In the genomic region with DNA sequence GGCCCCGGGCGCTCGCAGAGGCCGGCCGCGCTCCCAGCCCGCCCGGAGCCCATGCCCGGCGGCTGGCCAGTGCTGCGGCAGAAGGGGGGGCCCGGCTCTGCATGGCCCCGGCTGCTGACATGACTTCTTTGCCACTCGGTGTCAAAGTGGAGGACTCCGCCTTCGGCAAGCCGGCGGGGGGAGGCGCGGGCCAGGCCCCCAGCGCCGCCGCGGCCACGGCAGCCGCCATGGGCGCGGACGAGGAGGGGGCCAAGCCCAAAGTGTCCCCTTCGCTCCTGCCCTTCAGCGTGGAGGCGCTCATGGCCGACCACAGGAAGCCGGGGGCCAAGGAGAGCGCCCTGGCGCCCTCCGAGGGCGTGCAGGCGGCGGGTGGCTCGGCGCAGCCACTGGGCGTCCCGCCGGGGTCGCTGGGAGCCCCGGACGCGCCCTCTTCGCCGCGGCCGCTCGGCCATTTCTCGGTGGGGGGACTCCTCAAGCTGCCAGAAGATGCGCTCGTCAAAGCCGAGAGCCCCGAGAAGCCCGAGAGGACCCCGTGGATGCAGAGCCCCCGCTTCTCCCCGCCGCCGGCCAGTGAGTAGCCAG, we compare ENCODE assay signal across 7 cellular contexts. TPM values are rescaled to one million over a fixed set of nuclear protein-coding genes. Genes with fewer than 3 reads are reported as not detected.
DNase-seq lines count a peak whose midpoint lies in the region; ATAC-seq, FAIRE-seq and TF ChIP-seq lines count a peak whose summit lies in the region.

No MANE protein-coding gene starts in this region.

- POLR2A ChIA-PET in activated B cell treated with CpG ODN at 0.5 μM for 24 hours (lab: Charles Lee), result interaction anchor here (0.6 kb wide), 1 partner anchor 285 kb away, joined by 3 read pairs; no protein-coding TSS in a partner anchor
- POLR2A ChIA-PET in activated CD4-positive, alpha-beta T cell treated with anti-CD3 and anti-CD28 coated beads, Interleukin-2, amount 10 ng/mL, durations not matched to agents 7 days and 5 days (lab: Charles Lee), result no interaction called here
- POLR2A ChIA-PET in activated CD4-positive, alpha-beta memory T cell treated with anti-CD3 and anti-CD28 coated beads, Interleukin-2, amount 10 ng/mL, durations not matched to agents 7 days and 5 days (lab: Charles Lee), result no interaction called here

- peaks cover 30% of the 10 kb centered on the region for H3K4me1 Mint-ChIP-seq in activated B cell treated with CpG ODN at 0.5 μM for 24 hours
- H3K4me1 Mint-ChIP-seq in activated CD4-positive, alpha-beta T cell treated with anti-CD3 and anti-CD28 coated beads, Interleukin-2, amount 10 ng/mL, durations not matched to agents 7 days and 5 days, result peaks cover 16% of the 10 kb centered on the region
- peaks cover 17% of the 10 kb centered on the region for H3K4me1 Mint-ChIP-seq in activated CD4-positive, alpha-beta memory T cell treated with anti-CD3 and anti-CD28 coated beads, Interleukin-2, amount 10 ng/mL, durations not matched to agents 7 days and 5 days

- H3K9me3 Mint-ChIP-seq in activated B cell treated with CpG ODN at 0.5 μM for 24 hours, result peaks cover 5% of the 10 kb centered on the region
- peaks cover 2% of the 10 kb centered on the region for H3K9me3 Mint-ChIP-seq in activated CD4-positive, alpha-beta T cell treated with anti-CD3 and anti-CD28 coated beads, Interleukin-2, amount 10 ng/mL, durations not matched to agents 7 days and 5 days
- H3K9me3 Mint-ChIP-seq in activated CD4-positive, alpha-beta memory T cell treated with anti-CD3 and anti-CD28 coated beads, Interleukin-2, amount 10 ng/mL, durations not matched to agents 7 days and 5 days, result no peaks in the 10 kb centered on the region

- H3K27ac Mint-ChIP-seq in activated B cell treated with CpG ODN at 0.5 μM for 24 hours, result no peak overlapping the region
- H3K27ac Mint-ChIP-seq in activated CD4-positive, alpha-beta T cell treated with anti-CD3 and anti-CD28 coated beads, Interleukin-2, amount 10 ng/mL, durations not matched to agents 7 days and 5 days, result no peak overlapping the region
- H3K27ac Mint-ChIP-seq in activated CD4-positive, alpha-beta memory T cell treated with anti-CD3 and anti-CD28 coated beads, Interleukin-2, amount 10 ng/mL, durations not matched to agents 7 days and 5 days, result no peak overlapping the region

- H2AFZ ChIP-seq in keratinocyte (ENCODE audit: control insufficient read depth, low read length), result no peak overlapping the region

- no peak overlapping the region for H3K4me3 Mint-ChIP-seq in activated B cell treated with CpG ODN at 0.5 μM for 24 hours
- no peak overlapping the region for H3K4me3 Mint-ChIP-seq in activated CD4-positive, alpha-beta T cell treated with anti-CD3 and anti-CD28 coated beads, Interleukin-2, amount 10 ng/mL, durations not matched to agents 7 days and 5 days
- H3K4me3 Mint-ChIP-seq in activated CD4-positive, alpha-beta memory T cell treated with anti-CD3 and anti-CD28 coated beads, Interleukin-2, amount 10 ng/mL, durations not matched to agents 7 days and 5 days, result no peak overlapping the region

- WGBS in thymus, result 1% methylated on average over 65 of the region's 65 CpGs

- CTCF ChIA-PET in activated B cell treated with CpG ODN at 0.5 μM for 24 hours (lab: Charles Lee), result no interaction called here
- CTCF ChIA-PET in activated CD4-positive, alpha-beta T cell treated with anti-CD3 and anti-CD28 coated beads, Interleukin-2, amount 10 ng/mL, durations not matched to agents 7 days and 5 days (lab: Charles Lee), result no interaction called here
- CTCF ChIA-PET in activated CD4-positive, alpha-beta memory T cell treated with anti-CD3 and anti-CD28 coated beads, Interleukin-2, amount 10 ng/mL, durations not matched to agents 7 days and 5 days (lab: Charles Lee), result no interaction called here

- H3K9me3 ChIP-seq in keratinocyte (ENCODE audit: control insufficient read depth, low read depth, low read length), result no peaks in the 10 kb centered on the region
- H3K9me3 ChIP-seq in thymus (ENCODE audit: control insufficient read depth), result no peaks in the 10 kb centered on the region

- no peak overlapping the region for H3K27ac ChIP-seq in keratinocyte (ENCODE audit: control insufficient read depth, insufficient read depth, low read length)
- no peak overlapping the region for H3K27ac ChIP-seq in thymus (ENCODE audit: low read depth)

- peak; percentile 37 for ATAC-seq in GM19351 (IDR thresholded peaks at IDR 0.05; ENCODE audit: unreplicated experiment)
- ATAC-seq in HG03045 (IDR thresholded peaks at IDR 0.05; ENCODE audit: unreplicated experiment), result peak; percentile 13
- ATAC-seq in activated B cell treated with CpG ODN at 0.5 μM for 24 hours (ENCODE audit: low read depth), result peak; percentile 17

- peaks cover 7% of the 10 kb centered on the region for H4K20me1 ChIP-seq in keratinocyte (ENCODE audit: control insufficient read depth, extremely low read depth, insufficient read depth, low read length)

- peaks cover 98% of the 10 kb centered on the region for H3K27me3 ChIP-seq in keratinocyte (ENCODE audit: control insufficient read depth, extremely low read depth, insufficient read depth, low read length)
- H3K27me3 ChIP-seq in thymus (ENCODE audit: control insufficient read depth, insufficient read depth), result peaks cover 92% of the 10 kb centered on the region

- H3K36me3 ChIP-seq in keratinocyte (ENCODE audit: control insufficient read depth in 2 of 2, extremely low read depth in 1 of 2, insufficient read depth in 2 of 2, low read length in 2 of 2) (no peaks in the 10 kb centered on the region), thymus (ENCODE audit: control insufficient read depth, insufficient read depth) (no peaks in the 10 kb centered on the region)

- intact Hi-C loops in activated B cell treated with CpG ODN at 0.5 μM for 24 hours (cut with micrococcal nuclease), result loop anchor here (2.0 to 10.0 kb wide), 3 partner anchors 85 to 285 kb away; partner anchors contain the start of gene STK32B

- H3K4me1 ChIP-seq in keratinocyte (ENCODE audit: control insufficient read depth, extremely low read depth, insufficient read depth, low read length) (peaks cover 4% of the 10 kb centered on the region), thymus (ENCODE audit: control insufficient read depth, insufficient read depth, low read length) (peaks cover 7% of the 10 kb centered on the region)

- DNase-seq in activated B cell treated with CpG ODN at 0.5 μM for 24 hours (no peak), keratinocyte (ENCODE audit: low read depth, low spot score) (no peak)
- DNase-seq in activated CD4-positive, alpha-beta T cell treated with anti-CD3 and anti-CD28 coated beads, Interleukin-2, amount 10 ng/mL, durations not matched to agents 7 days and 5 days, result no peak
- DNase-seq in activated CD4-positive, alpha-beta memory T cell treated with anti-CD3 and anti-CD28 coated beads, Interleukin-2, amount 10 ng/mL, durations not matched to agents 7 days and 5 days, result no peak

- H3K27me3 Mint-ChIP-seq in activated B cell treated with CpG ODN at 0.5 μM for 24 hours, result peaks cover 62% of the 10 kb centered on the region
- peaks cover 82% of the 10 kb centered on the region for H3K27me3 Mint-ChIP-seq in activated CD4-positive, alpha-beta T cell treated with anti-CD3 and anti-CD28 coated beads, Interleukin-2, amount 10 ng/mL, durations not matched to agents 7 days and 5 days
- H3K27me3 Mint-ChIP-seq in activated CD4-positive, alpha-beta memory T cell treated with anti-CD3 and anti-CD28 coated beads, Interleukin-2, amount 10 ng/mL, durations not matched to agents 7 days and 5 days, result peaks cover 80% of the 10 kb centered on the region

- no peak for FAIRE-seq in keratinocyte (lab: Jason Lieb, UNC)

- dilution Hi-C loops in keratinocyte (cut with MboI; ENCODE audit: extremely low pct_ligation_motif_present, low sequenced_read_pairs), result no loop called here

- H3K36me3 Mint-ChIP-seq in activated B cell treated with CpG ODN at 0.5 μM for 24 hours (ENCODE audit: low read depth), result peaks cover 5% of the 10 kb centered on the region
- H3K36me3 Mint-ChIP-seq in activated CD4-positive, alpha-beta T cell treated with anti-CD3 and anti-CD28 coated beads, Interleukin-2, amount 10 ng/mL, durations not matched to agents 7 days and 5 days (ENCODE audit: low read depth), result peaks cover 6% of the 10 kb centered on the region
- H3K36me3 Mint-ChIP-seq in activated CD4-positive, alpha-beta memory T cell treated with anti-CD3 and anti-CD28 coated beads, Interleukin-2, amount 10 ng/mL, durations not matched to agents 7 days and 5 days (ENCODE audit: low read depth), result peaks cover 11% of the 10 kb centered on the region

- no peaks in the 10 kb centered on the region for H3K79me2 ChIP-seq in keratinocyte (ENCODE audit: control insufficient read depth, insufficient read depth, low read length)

- H3K4me3 ChIP-seq in keratinocyte (ENCODE audit: control insufficient read depth in 2 of 3, extremely low read depth in 1 of 3, insufficient read depth in 2 of 3, low read depth in 1 of 3, low read length in 3 of 3), result peak overlapping the region; percentile 10 to 35 (median 27)
- H3K4me3 ChIP-seq in thymus (ENCODE audit: low read length), result peak overlapping the region; percentile 43

- H3K9me1 ChIP-seq in keratinocyte (ENCODE audit: control insufficient read depth, extremely low read depth, insufficient read depth, low read length), result no peaks in the 10 kb centered on the region

- TF ChIP-seq CTCF in activated B cell treated with CpG ODN at 0.5 μM for 24 hours (IDR thresholded peaks at IDR 0.05) (no peak), keratinocyte (optimal IDR thresholded peaks at IDR 0.05 in 1 of 3, IDR thresholded peaks at IDR 0.05 in 1 of 3, conservative IDR thresholded peaks at IDR 0.05 in 1 of 3; ENCODE audit: extremely low read depth in 1 of 3, insufficient read depth in 2 of 3, low read length in 3 of 3) (no peak)

- H3K9ac ChIP-seq in keratinocyte (ENCODE audit: control insufficient read depth, extremely low read depth, insufficient read depth, low read length), result no peak overlapping the region

- H3K4me2 ChIP-seq in keratinocyte (ENCODE audit: control insufficient read depth, extremely low read depth, insufficient read depth, low read depth, low read length), result peak overlapping the region; percentile 64

RNA-seq across cellular contexts. Expression of gene MSX1, which starts 0.4 kb away (rescaled TPM):
- total RNA-seq in activated B cell treated with CpG ODN at 0.5 μM for 24 hours, result not detected in 2 replicates
- 0.06 to 0.10 TPM in 2 of 3 replicates, not detected in the other for polyA plus RNA-seq in keratinocyte
- not detected for polyA plus RNA-seq in keratinocyte (2011; ENCODE audit: low read depth)
- 0.04 and 0.18 TPM in 2 replicates for polyA plus RNA-seq in keratinocyte (2011; cell fraction: cytosol; rRNA removed)
- polyA plus RNA-seq in keratinocyte (2011; cell fraction: nucleus; rRNA removed), result 0.09 and 0.13 TPM in 2 replicates
- polyA plus RNA-seq in keratinocyte (2012; ENCODE audit: low replicate concordance), result not detected in 2 replicates
- polyA minus RNA-seq in keratinocyte, result not detected in 3 replicates
- not detected for polyA minus RNA-seq in keratinocyte (2011; cell fraction: cytosol; rRNA and poly(A)+ RNA removed)
- polyA minus RNA-seq in keratinocyte (2011; cell fraction: nucleus; rRNA and poly(A)+ RNA removed), result 0.32 TPM in 1 of 2 replicates, not detected in the other
- 1.8 TPM for polyA plus RNA-seq in thymus
- total RNA-seq in activated CD4-positive, alpha-beta T cell treated with anti-CD3 and anti-CD28 coated beads, Interleukin-2, amount 10 ng/mL, durations not matched to agents 7 days and 5 days, result not detected
- total RNA-seq in activated CD4-positive, alpha-beta memory T cell treated with anti-CD3 and anti-CD28 coated beads, Interleukin-2, amount 10 ng/mL, durations not matched to agents 7 days and 5 days, result not detected
